Comparison of ENCODE assay signal across 8 cellular contexts in the genomic region with DNA sequence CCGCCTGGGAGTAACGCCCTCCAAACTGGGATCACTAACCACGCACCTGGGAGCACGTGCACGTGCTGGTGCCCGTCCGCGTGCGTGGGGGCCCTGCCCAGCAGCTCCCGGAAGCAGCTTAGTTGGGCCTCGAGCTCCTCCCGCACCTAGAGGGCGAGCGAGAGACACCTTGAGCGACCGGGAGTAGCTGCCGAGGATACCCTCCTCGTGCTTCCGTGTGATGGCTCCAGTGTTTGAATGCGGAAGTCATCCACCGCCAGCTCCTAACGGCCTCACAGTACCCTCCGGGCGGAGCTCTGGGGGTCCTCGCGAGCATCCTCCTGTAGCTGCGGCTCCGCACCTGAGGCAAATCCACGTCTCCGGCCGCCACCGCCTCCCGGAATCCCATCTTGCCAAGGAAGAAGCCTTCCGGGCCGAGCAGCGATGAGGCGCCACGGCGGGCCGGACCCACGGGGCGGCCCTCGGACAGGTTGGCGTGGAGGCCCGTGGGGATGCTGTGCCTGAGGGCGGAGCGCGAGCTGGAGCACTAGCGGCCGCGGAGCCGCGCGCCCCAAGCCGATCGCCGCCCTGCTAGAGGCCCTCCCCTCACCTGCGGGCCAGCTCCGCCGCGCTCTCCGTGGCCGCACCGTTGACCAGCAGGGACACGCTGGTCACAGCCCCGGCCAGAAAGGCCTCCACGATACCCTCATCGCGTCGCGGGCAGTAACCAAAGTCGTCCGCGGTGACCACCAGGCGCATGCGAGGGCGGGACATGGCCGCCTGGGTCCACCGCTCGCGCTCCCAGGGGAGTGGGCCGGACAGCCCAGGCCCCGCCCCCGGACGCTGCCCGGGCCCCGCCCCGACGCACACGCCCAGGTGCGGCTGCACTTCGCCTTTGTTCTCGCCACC. TPM values are rescaled to one million over a fixed set of nuclear protein-coding genes. Genes with fewer than 3 reads are reported as not detected.
DNase-seq lines count a peak whose midpoint lies in the region; ATAC-seq and TF ChIP-seq lines count a peak whose summit lies in the region.

A gene with protein sequence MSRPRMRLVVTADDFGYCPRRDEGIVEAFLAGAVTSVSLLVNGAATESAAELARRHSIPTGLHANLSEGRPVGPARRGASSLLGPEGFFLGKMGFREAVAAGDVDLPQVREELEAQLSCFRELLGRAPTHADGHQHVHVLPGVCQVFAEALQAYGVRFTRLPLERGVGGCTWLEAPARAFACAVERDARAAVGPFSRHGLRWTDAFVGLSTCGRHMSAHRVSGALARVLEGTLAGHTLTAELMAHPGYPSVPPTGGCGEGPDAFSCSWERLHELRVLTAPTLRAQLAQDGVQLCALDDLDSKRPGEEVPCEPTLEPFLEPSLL (minus strand): TSS at position 761 of the 888 bp plus-strand sequence. CDS start 8 bp downstream, at position 753.

- H3K4me3 ChIP-seq in HUES6 (ENCODE audit: low read depth, low read length) (peak within 1 kb of the TSS; percentile 95), NT2/D1 (ENCODE audit: insufficient read length, low read depth) (peak within 1 kb of the TSS; percentile 88), endodermal cell (ENCODE audit: low read length) (peak within 1 kb of the TSS; percentile 86)

- H3K27me3 ChIP-seq in HUES6 (ENCODE audit: control insufficient read depth, insufficient read depth, low read length), result no peaks in the 10 kb centered on the region
- no peaks in the 10 kb centered on the region for H3K27me3 ChIP-seq in NT2/D1 (ENCODE audit: insufficient read depth, insufficient read length)
- no peaks in the 10 kb centered on the region for H3K27me3 ChIP-seq in endodermal cell (ENCODE audit: control insufficient read depth, insufficient read depth, low read length, poor library complexity, severe bottlenecking)

- peak; percentile 98 for DNase-seq in D341Med (ENCODE audit: low spot score)
- peak; percentile 79 for DNase-seq in NT2/D1 (ENCODE audit: low read depth, low spot score)
- peak; percentile 96 for DNase-seq in activated CD8-positive, alpha-beta memory T cell treated with anti-CD3 and anti-CD28 coated beads, Interleukin-2, amount 10 ng/mL, durations not matched to agents 7 days and 5 days
- peak; percentile 98 for DNase-seq in endodermal cell
- DNase-seq in mesothelial cell of epicardium (ENCODE audit: low spot score in 2 of 2, unreplicated experiment in 2 of 2), result peak; percentile 92 to 97
- DNase-seq in stimulated activated CD8-positive, alpha-beta memory T cell treated with anti-CD3 and anti-CD28 coated beads, Interleukin-15, amount 100 ng/mL, for 4 hours (ENCODE audit: low read depth in 2 of 2), result peak; percentile 89 to 90

- H3K9me3 Mint-ChIP-seq in activated CD8-positive, alpha-beta memory T cell treated with anti-CD3 and anti-CD28 coated beads, Interleukin-2, amount 10 ng/mL, durations not matched to agents 7 days and 5 days (ENCODE audit: low read depth), result no peaks in the 10 kb centered on the region
- H3K9me3 Mint-ChIP-seq in endodermal cell (peaks cover 2% of the 10 kb centered on the region), mesothelial cell of epicardium (no peaks in the 10 kb centered on the region)

- H3K36me3 ChIP-seq in HUES6 (ENCODE audit: control insufficient read depth, insufficient read depth, low read length) (peaks cover 10% of the 10 kb centered on the region), NT2/D1 (ENCODE audit: insufficient read depth, insufficient read length, low read length) (peaks cover 30% of the 10 kb centered on the region), endodermal cell (ENCODE audit: control insufficient read depth, insufficient read depth, low read length) (peaks cover 14% of the 10 kb centered on the region)

- peak within 1 kb of the TSS; percentile 93 for H3K27ac Mint-ChIP-seq in activated CD8-positive, alpha-beta memory T cell treated with anti-CD3 and anti-CD28 coated beads, Interleukin-2, amount 10 ng/mL, durations not matched to agents 7 days and 5 days
- H3K27ac Mint-ChIP-seq in endodermal cell, result peak within 1 kb of the TSS; percentile 89
- peak within 1 kb of the TSS; percentile 89 for H3K27ac Mint-ChIP-seq in mesothelial cell of epicardium

- peaks cover 15% of the 10 kb centered on the region for H3K36me3 Mint-ChIP-seq in activated CD8-positive, alpha-beta memory T cell treated with anti-CD3 and anti-CD28 coated beads, Interleukin-2, amount 10 ng/mL, durations not matched to agents 7 days and 5 days
- H3K36me3 Mint-ChIP-seq in endodermal cell (ENCODE audit: low read depth) (peaks cover 17% of the 10 kb centered on the region), mesothelial cell of epicardium (peaks cover 7% of the 10 kb centered on the region)

- peak within 1 kb of the TSS; percentile 86 for H3K4me3 Mint-ChIP-seq in activated CD8-positive, alpha-beta memory T cell treated with anti-CD3 and anti-CD28 coated beads, Interleukin-2, amount 10 ng/mL, durations not matched to agents 7 days and 5 days
- H3K4me3 Mint-ChIP-seq in endodermal cell (peak within 1 kb of the TSS; percentile 81), mesothelial cell of epicardium (peak within 1 kb of the TSS; percentile 85)

- H3K9me3 ChIP-seq in HUES6 (ENCODE audit: control insufficient read depth, insufficient read depth, low read depth, low read length), result no peaks in the 10 kb centered on the region
- no peaks in the 10 kb centered on the region; the same call in 1 of the 2 replicates for H3K9me3 ChIP-seq in NT2/D1 (ENCODE audit: insufficient read depth, low read length)
- H3K9me3 ChIP-seq in endodermal cell (ENCODE audit: control insufficient read depth, low read length), result no peaks in the 10 kb centered on the region

- H3K9ac ChIP-seq in HUES6 (ENCODE audit: low read length) (peak within 1 kb of the TSS; percentile 91), NT2/D1 (ENCODE audit: insufficient read length, low read depth) (peak within 1 kb of the TSS; percentile 98), endodermal cell (ENCODE audit: extremely low read depth, low read length, poor library complexity, severe bottlenecking) (peak within 1 kb of the TSS; percentile 62)

- H3K27ac ChIP-seq in HUES6 (ENCODE audit: low read depth, low read length) (peak within 1 kb of the TSS; percentile 84; the same call in 1 of the 2 replicates), endodermal cell (ENCODE audit: low read depth, low read length) (peak within 1 kb of the TSS; percentile 42)

- 1% methylated on average over 39 to 93 of the region's 93 CpGs for WGBS in endodermal cell (ENCODE audit: insufficient coverage in 1 of 2, insufficient read length in 1 of 2), 2 experiments

- H3K4me1 Mint-ChIP-seq in activated CD8-positive, alpha-beta memory T cell treated with anti-CD3 and anti-CD28 coated beads, Interleukin-2, amount 10 ng/mL, durations not matched to agents 7 days and 5 days, result peaks cover 47% of the 10 kb centered on the region
- H3K4me1 Mint-ChIP-seq in endodermal cell (peaks cover 5% of the 10 kb centered on the region), mesothelial cell of epicardium (peaks cover 9% of the 10 kb centered on the region)

- peaks cover 4% of the 10 kb centered on the region; the same call in 1 of the 2 replicates for H3K4me1 ChIP-seq in HUES6 (ENCODE audit: control insufficient read depth, insufficient read depth, low read length)
- peaks cover 13% of the 10 kb centered on the region for H3K4me1 ChIP-seq in NT2/D1 (ENCODE audit: insufficient read depth, insufficient read length)
- H3K4me1 ChIP-seq in endodermal cell (ENCODE audit: control insufficient read depth, insufficient read depth, low read length), result no peaks in the 10 kb centered on the region

- no peaks in the 10 kb centered on the region for H3K27me3 Mint-ChIP-seq in activated CD8-positive, alpha-beta memory T cell treated with anti-CD3 and anti-CD28 coated beads, Interleukin-2, amount 10 ng/mL, durations not matched to agents 7 days and 5 days
- H3K27me3 Mint-ChIP-seq in endodermal cell (ENCODE audit: insufficient read depth) (no peaks in the 10 kb centered on the region), mesothelial cell of epicardium (ENCODE audit: low read depth) (no peaks in the 10 kb centered on the region)

- peak; percentile 75 for ATAC-seq in GM21423 (IDR thresholded peaks at IDR 0.05; ENCODE audit: unreplicated experiment)
- ATAC-seq in activated CD8-positive, alpha-beta memory T cell treated with anti-CD3 and anti-CD28 coated beads, Interleukin-2, amount 10 ng/mL, durations not matched to agents 7 days and 5 days, result peak; percentile 84

- TF ChIP-seq CTCF in endodermal cell (conservative IDR thresholded peaks at IDR 0.05), result peak; percentile 77
- peak; percentile 97 for TF ChIP-seq CTCF in mesothelial cell of epicardium (IDR thresholded peaks at IDR 0.05; ENCODE audit: unreplicated experiment)

- CTCF ChIA-PET in activated CD8-positive, alpha-beta memory T cell treated with anti-CD3 and anti-CD28 coated beads, Interleukin-2, amount 10 ng/mL, durations not matched to agents 7 days and 5 days (lab: Charles Lee), result interaction anchor here (0.6 to 9.7 kb wide), 25 partner anchors 8 to 145 kb away, joined by 3 to 241 read pairs (median 6); partner anchors contain the start of genes PPIL2, SDF2L1 and UBE2L3

RNA-seq across cellular contexts. Expression of the gene that starts here (rescaled TPM):
- 10 to 100 TPM; 43.7 to 44.3 TPM for total RNA-seq in activated CD8-positive, alpha-beta memory T cell treated with anti-CD3 and anti-CD28 coated beads, Interleukin-2, amount 10 ng/mL, durations not matched to agents 7 days and 5 days
- total RNA-seq in endodermal cell, result 10 to 100 TPM; 16.4 to 19.9 TPM
- polyA plus RNA-seq in endodermal cell (2013, experiment 1 of 2), result 11.6 TPM
- 11.3 TPM for polyA plus RNA-seq in endodermal cell (2013, experiment 2 of 2)
- 25.3 to 26.2 TPM (median 25.8 TPM) in 3 replicates for total RNA-seq in mesothelial cell of epicardium

Comparison
In these comparisons a context has a peak if more than half of its experiments do, and no peak if none do; other contexts are left out.
1. Peak in every context shown above with its lines: DNase-seq, ATAC-seq, H3K4me3 ChIP-seq and H3K27ac ChIP-seq.